Comparison of ENCODE assay signal across 21 cellular contexts in genomic region chr3:155326249-155326648, GRCh38. TPM values are rescaled to one million over a fixed set of nuclear protein-coding genes. Genes with fewer than 3 reads are reported as not detected.
"Had no signal": no experiment of that assay in that cellular context is flagged by ENCODE, and none has a peak within 500 bp of the region (broad histone marks: within the 10 kb centered on the region; RNA-seq: fewer than 3 reads in every experiment).

No MANE protein-coding gene starts in this region.

- H3K27ac ChIP-seq: ascending aorta, upper lobe of right lung, VCaP had no signal

- H3K36me3 ChIP-seq: ascending aorta, upper lobe of right lung had no signal

- H3K27me3 ChIP-seq: ascending aorta, upper lobe of right lung had no signal

- ATAC-seq: activated T-cell treated with anti-CD3 and anti-CD28 coated beads, Interleukin-2, amount 50 U/mL, for 72 hours had no signal

- H3K36me3 Mint-ChIP-seq: mesothelial cell of epicardium had no signal

- H3K9me3 Mint-ChIP-seq: activated T-cell treated with anti-CD3 and anti-CD28 coated beads, Interleukin-2, amount 50 U/mL, for 72 hours; mesothelial cell of epicardium; nephron had no signal

- H3K4me3 Mint-ChIP-seq: activated T-cell treated with anti-CD3 and anti-CD28 coated beads, Interleukin-2, amount 50 U/mL, for 72 hours; mesothelial cell of epicardium; nephron had no signal

- DNase-seq: activated CD4-positive, CD25-positive, alpha-beta regulatory T cell treated with anti-CD3 and anti-CD28 coated beads, Interleukin-2, amount 50 U/mL, for 72 hours; activated effector memory CD4-positive, alpha-beta T cell treated with anti-CD3 and anti-CD28 coated beads, Interleukin-2, amount 50 U/mL, for 16 hours; activated naive CD4-positive, alpha-beta T cell treated with anti-CD3 and anti-CD28 coated beads, Interleukin-2, amount 50 U/mL, for 16 hours; activated T-cell treated with anti-CD3 and anti-CD28 coated beads, Interleukin-2, amount 50 U/mL, for 72 hours; cerebellar nuclear complex; cortex of kidney; effector CD4-positive, alpha-beta T cell; kidney; nucleus accumbens; posterior cingulate gyrus; retina; stimulated activated CD8-positive, alpha-beta memory T cell treated with anti-CD3 and anti-CD28 coated beads, Interleukin-4, amount 100 ng/mL, for 48 hours; stimulated activated naive CD4-positive, alpha-beta T cell; upper lobe of right lung had no signal

- H3K4me1 ChIP-seq: ascending aorta, upper lobe of right lung had no signal

- H3K4me3 ChIP-seq: ascending aorta, lung had no signal

- H3K27ac Mint-ChIP-seq: activated T-cell treated with anti-CD3 and anti-CD28 coated beads, Interleukin-2, amount 50 U/mL, for 72 hours; mesothelial cell of epicardium; nephron had no signal

- H3K9me3 ChIP-seq: ascending aorta, upper lobe of right lung had no signal

RNA-seq across cellular contexts. Expression of gene STRIT1, which starts 32.8 kb away (rescaled TPM):
- total RNA-seq: activated CD8-positive, alpha-beta memory T cell treated with anti-CD3 and anti-CD28 coated beads for 36 hours; activated T-cell treated with anti-CD3 and anti-CD28 coated beads, Interleukin-2, amount 50 U/mL, for 72 hours; ascending aorta; kidney; left lobe of liver; lung; mesothelial cell of epicardium; upper lobe of right lung had no signal
- polyA plus RNA-seq: lung had no signal
